Comparison of ENCODE assay signal across 22 cellular contexts in genomic region chr1:29747136-29747670, GRCh38.
"Had no signal": no experiment of that assay in that cellular context is flagged by ENCODE, and none has a peak within 500 bp of the region (broad histone marks: within the 10 kb centered on the region; RNA-seq: fewer than 3 reads in every experiment).

No MANE protein-coding gene starts in this region.

- H3K4me1 ChIP-seq: lower lobe of right lung, parathyroid adenoma, prostate gland, right atrium auricular region, tibial nerve, upper lobe of right lung, uterus had no signal

- H3K36me3 ChIP-seq: lower lobe of right lung, neutrophil, prostate gland, right atrium auricular region, thoracic aorta, tibial nerve, upper lobe of right lung, uterus had no signal

- DNase-seq: effector CD8-positive, alpha-beta T cell; endodermal cell; hypothalamus; immature natural killer cell; islet precursor cell; kidney glomerular epithelial cell; left colon; left ventricle myocardium superior; lower lobe of right lung; natural killer cell; stimulated activated CD4-positive, alpha-beta T cell treated with anti-CD3 and anti-CD28 coated beads, Interleukin-2, amount 100 ng/mL, for 24 hours; stimulated activated CD4-positive, alpha-beta T cell treated with anti-CD3 and anti-CD28 coated beads, Interleukin-4, amount 100 ng/mL, for 4 hours; stimulated activated naive CD8-positive, alpha-beta T cell treated with anti-CD3 and anti-CD28 coated beads, Interleukin-15, Interleukin-2, amounts not matched to agents 100 U/mL and 50 U/mL, for 24 hours; upper lobe of right lung; uterus had no signal

- H3K27ac ChIP-seq: epithelial cell of prostate, lower lobe of right lung, neutrophil, parathyroid adenoma, prostate gland, right atrium auricular region, thoracic aorta, tibial nerve, upper lobe of right lung, uterus had no signal

- H3K4me3 ChIP-seq: lower lobe of right lung, prostate gland, right atrium auricular region, thoracic aorta, tibial nerve, upper lobe of right lung, uterus had no signal

- H3K27me3 ChIP-seq: right atrium auricular region, tibial nerve, upper lobe of right lung, uterus had no signal

- H3K9me3 ChIP-seq: lower lobe of right lung, neutrophil, prostate gland, right atrium auricular region, thoracic aorta, tibial nerve, upper lobe of right lung, uterus had no signal
